ENCODE assay signal across 10 cellular contexts in genomic region chr1:243286409-243287127, GRCh38. TPM values are rescaled to one million over a fixed set of nuclear protein-coding genes. Genes with fewer than 3 reads are reported as not detected.
DNase-seq lines count a peak whose midpoint lies in the region; TF ChIP-seq lines count a peak whose summit lies in the region.
"Had no signal": no experiment of that assay in that cellular context is flagged by ENCODE, and none has a peak within 500 bp of the region (broad histone marks: within the 10 kb centered on the region; RNA-seq: fewer than 3 reads in every experiment).

No MANE protein-coding gene starts in this region.

- H2AFZ ChIP-seq in SK-N-SH (ENCODE audit: low read depth) = peak overlapping the region; percentile 23
- H2AFZ ChIP-seq in fibroblast of lung (ENCODE audit: low read length) = no peak overlapping the region

- H3K9me2 ChIP-seq in SK-N-SH = no peaks in the 10 kb centered on the region

- no peak overlapping the region for H3K4me3 ChIP-seq in SK-N-SH (ENCODE audit: low read depth in 2 of 2, low read length in 1 of 2)
- no peak overlapping the region for H3K4me3 ChIP-seq in fibroblast of lung (replicated peaks in 1 of 4; ENCODE audit: control extremely low read depth in 1 of 4, insufficient read depth in 1 of 4, low read depth in 3 of 4, low read length in 4 of 4)
- no peak overlapping the region for H3K4me3 ChIP-seq in skin epidermis

- WGBS in SK-N-SH (ENCODE audit: low lambda C conversion rate) = 49% methylated on average over 8 of the region's 8 CpGs

- peak overlapping the region; percentile 84 to 86 for H3K27ac ChIP-seq in SK-N-SH (ENCODE audit: low read depth in 2 of 2, low read length in 1 of 2)
- H3K27ac ChIP-seq in fibroblast of lung (ENCODE audit: insufficient read depth, low read length) = peak overlapping the region; percentile 60
- peak overlapping the region in 15 of 21 experiments; percentile 4 to 83 (median 60) for H3K27ac ChIP-seq in skin epidermis
- H3K27ac ChIP-seq: 22Rv1 had no signal

- DNase-seq in SIG-M5 treated with dmso at 0.1 percent for 504 hours (lab: John Stamatoyannopoulos, UW; ENCODE audit: unreplicated experiment) (peak; percentile 44), SIG-M5 (lab: John Stamatoyannopoulos, UW) (no peak), SK-N-SH (no peak), fibroblast of lung (ENCODE audit: low read depth in 2 of 2) (peak; percentile 62 to 74), NCI-H187 treated with DMSO at 0.1 percent for 48 hours (lab: John Stamatoyannopoulos, UW) (no peak), HEK293T (ENCODE audit: extremely low spot score) (no peak), GM19238 (ENCODE audit: insufficient read length, low spot score) (no peak)
- DNase-seq: activated naive CD4-positive, alpha-beta T cell treated with Interleukin-2 at 50 U/mL for 16 hours had no signal

- POLR2A ChIA-PET in SK-N-SH (lab: Yijun Ruan, JAX) = no interaction called here
- POLR2A ChIA-PET in HEK293T (lab: Yijun Ruan, JAX) = no interaction called here

- peaks cover under 1 to 20% of the 10 kb centered on the region in 2 experiments; a peak in 3 of 4 replicates for H3K4me1 ChIP-seq in SK-N-SH (ENCODE audit: control insufficient read depth in 1 of 2, insufficient read depth in 2 of 2, low read depth in 1 of 2, low read length in 1 of 2)
- H3K4me1 ChIP-seq in fibroblast of lung (ENCODE audit: control insufficient read depth, extremely low read depth, insufficient read depth, low read length) = peaks cover 13% of the 10 kb centered on the region

- no peaks in the 10 kb centered on the region for H4K20me1 ChIP-seq in SK-N-SH (ENCODE audit: insufficient read depth)
- H4K20me1 ChIP-seq in fibroblast of lung (ENCODE audit: control insufficient read depth, extremely low read depth, insufficient read depth, low read length) = no peaks in the 10 kb centered on the region

- H3K4me2 ChIP-seq in SK-N-SH (peak overlapping the region; percentile 35; the same call in 1 of the 2 replicates), fibroblast of lung (ENCODE audit: extremely low read depth, insufficient read depth, low read length) (peak overlapping the region; percentile 33)

- TF ChIP-seq EP300 in SK-N-SH (IDR thresholded peaks at IDR 0.05; ENCODE audit: borderline replicate concordance in 1 of 2, low read depth in 1 of 2, low read length in 1 of 2) = no peak

- H3K79me2 ChIP-seq in SK-N-SH (ENCODE audit: insufficient read depth) (peaks cover 56% of the 10 kb centered on the region), fibroblast of lung (ENCODE audit: control insufficient read depth, insufficient read depth, low read length) (peaks cover 9% of the 10 kb centered on the region)

- H3K9ac ChIP-seq in SK-N-SH (peak overlapping the region; percentile 26; the same call in 1 of the 2 replicates), fibroblast of lung (ENCODE audit: insufficient read depth, low read length) (no peak overlapping the region)

- no peak for TF ChIP-seq CTCF in SK-N-SH (IDR thresholded peaks at IDR 0.05)
- TF ChIP-seq CTCF in fibroblast of lung (conservative IDR thresholded peaks at IDR 0.05 in 1 of 2, IDR thresholded peaks at IDR 0.05 in 1 of 2; ENCODE audit: low read depth in 1 of 2, low read length in 2 of 2) = no peak

- peaks cover 3% of the 10 kb centered on the region; the same call in 1 of the 2 replicates for H3K9me3 ChIP-seq in SK-N-SH
- no peaks in the 10 kb centered on the region for H3K9me3 ChIP-seq in fibroblast of lung (ENCODE audit: control insufficient read depth, insufficient read depth, low read depth, low read length)

- no peak for TF ChIP-seq RAD21 in SK-N-SH (IDR thresholded peaks at IDR 0.05; ENCODE audit: low read length)

- CTCF ChIA-PET in SK-N-SH (lab: Yijun Ruan, JAX) (interaction anchor here (0.6 kb wide), 1 partner anchor 806 kb away, joined by 3 read pairs; no protein-coding TSS in a partner anchor), HEK293T (lab: Yijun Ruan, JAX) (interaction anchor here (0.5 kb wide), 1 partner anchor 13 kb away, joined by 4 read pairs; no protein-coding TSS in a partner anchor)

- peaks cover 15 to 35% of the 10 kb centered on the region in 2 experiments for H3K36me3 ChIP-seq in SK-N-SH (replicated peaks in 1 of 2; ENCODE audit: control insufficient read depth in 1 of 2, insufficient read depth in 2 of 2, low read length in 1 of 2)
- no peaks in the 10 kb centered on the region for H3K36me3 ChIP-seq in fibroblast of lung (ENCODE audit: control insufficient read depth, insufficient read depth, low read length)

- H3K27me3 ChIP-seq in SK-N-SH (ENCODE audit: insufficient read depth) = no peaks in the 10 kb centered on the region
- H3K27me3 ChIP-seq in fibroblast of lung (ENCODE audit: control insufficient read depth, insufficient read depth, low read length) = no peaks in the 10 kb centered on the region

- peaks cover 33% of the 10 kb centered on the region for H3F3A ChIP-seq in SK-N-SH (replicated peaks; ENCODE audit: insufficient read depth)

TF ChIP-seq in SK-N-SH, 30 proteins besides CTCF, POLR2A, EP300 and RAD21 (continues in another document):
- TF ChIP-seq PBX3 (IDR thresholded peaks at IDR 0.05) (peak; percentile 47; the same call in 1 of the 2 replicates), USF2 (IDR thresholded peaks at IDR 0.05; ENCODE audit: borderline replicate concordance, low read depth, low read length) (no peak), GATA2 (CRISPR knock-in tag; IDR thresholded peaks at IDR 0.05) (no peak)

TF ChIP-seq in HEK293T, 16 proteins besides CTCF, POLR2A, EP300 and RAD21:
- TF ChIP-seq ARNT (IDR thresholded peaks at IDR 0.05) (no peak), ZNF384 (IDR thresholded peaks at IDR 0.05) (no peak), ELF4 (IDR thresholded peaks at IDR 0.05) (no peak), PKNOX1 (IDR thresholded peaks at IDR 0.05) (no peak), HDGF (IDR thresholded peaks at IDR 0.05; ENCODE audit: borderline replicate concordance) (no peak), FOXA1 (IDR thresholded peaks at IDR 0.05) (no peak), NFRKB (IDR thresholded peaks at IDR 0.05) (no peak), L3MBTL2 (conservative IDR thresholded peaks at IDR 0.05) (no peak), BHLHE40 (IDR thresholded peaks at IDR 0.05; ENCODE audit: borderline replicate concordance) (no peak), SUZ12 (IDR thresholded peaks at IDR 0.05) (no peak), TARDBP (IDR thresholded peaks at IDR 0.05) (no peak), CTBP1 (IDR thresholded peaks at IDR 0.05; ENCODE audit: borderline replicate concordance) (no peak), LEF1 (IDR thresholded peaks at IDR 0.05; ENCODE audit: borderline replicate concordance) (no peak), FOXM1 (IDR thresholded peaks at IDR 0.05; ENCODE audit: borderline replicate concordance) (no peak), FOXK2 (IDR thresholded peaks at IDR 0.05) (no peak)

RNA-seq across cellular contexts. Expression of gene SDCCAG8, which starts 30.7 kb away (rescaled TPM):
- polyA plus RNA-seq in SK-N-SH (2012; rRNA removed) (22.7 and 26.7 TPM in 2 replicates), fibroblast of lung (27.0 and 34.8 TPM in 2 replicates)
- 31.4 and 34.9 TPM in 2 replicates for polyA plus RNA-seq in SK-N-SH (2012; cell fraction: cytosol; rRNA removed)
- 39.2 and 50.7 TPM in 2 replicates for polyA plus RNA-seq in SK-N-SH (2012; cell fraction: nucleus; rRNA removed)
- 53.2 and 72.7 TPM in 2 replicates for total RNA-seq in fibroblast of lung
- 21.6 and 23.8 TPM in 2 replicates for polyA plus RNA-seq in fibroblast of lung (2012)
- 5.0 and 8.2 TPM in 2 replicates for polyA minus RNA-seq in fibroblast of lung (ENCODE audit: low replicate concordance)

RNA-seq across cellular contexts. Expression of gene CEP170, which starts 31.5 kb away (rescaled TPM):
- 67.2 and 76.6 TPM in 2 replicates for polyA plus RNA-seq in SK-N-SH (2012; rRNA removed)
- polyA plus RNA-seq in SK-N-SH (2012; cell fraction: cytosol; rRNA removed) = 64.6 and 69.6 TPM in 2 replicates
- polyA plus RNA-seq in SK-N-SH (2012; cell fraction: nucleus; rRNA removed) = 100 and 203 TPM in 2 replicates
- total RNA-seq in fibroblast of lung = 75.2 and 86.0 TPM in 2 replicates
- polyA plus RNA-seq in fibroblast of lung = 84.8 and 92.0 TPM in 2 replicates
- polyA plus RNA-seq in fibroblast of lung (2012) = 45.7 and 49.6 TPM in 2 replicates
- polyA minus RNA-seq in fibroblast of lung (ENCODE audit: low replicate concordance) = 33.9 and 38.8 TPM in 2 replicates

Comparison
In these comparisons a context has a peak if more than half of its experiments do, and no peak if none do; other contexts are left out.
1. DNase-seq: peak in SIG-M5 treated with dmso at 0.1 percent for 504 hours (single experiment) and fibroblast of lung (2 of 2); none in SIG-M5 (single experiment), SK-N-SH (single experiment), NCI-H187 treated with DMSO at 0.1 percent for 48 hours (single experiment), HEK293T (single experiment) and GM19238 (single experiment).
2. Peak in every context shown above with its lines, with median percentiles within 50 percentile points of each other: H3K27ac ChIP-seq.